Comparison of ENCODE assay signal across 9 cellular contexts in the genomic region with DNA sequence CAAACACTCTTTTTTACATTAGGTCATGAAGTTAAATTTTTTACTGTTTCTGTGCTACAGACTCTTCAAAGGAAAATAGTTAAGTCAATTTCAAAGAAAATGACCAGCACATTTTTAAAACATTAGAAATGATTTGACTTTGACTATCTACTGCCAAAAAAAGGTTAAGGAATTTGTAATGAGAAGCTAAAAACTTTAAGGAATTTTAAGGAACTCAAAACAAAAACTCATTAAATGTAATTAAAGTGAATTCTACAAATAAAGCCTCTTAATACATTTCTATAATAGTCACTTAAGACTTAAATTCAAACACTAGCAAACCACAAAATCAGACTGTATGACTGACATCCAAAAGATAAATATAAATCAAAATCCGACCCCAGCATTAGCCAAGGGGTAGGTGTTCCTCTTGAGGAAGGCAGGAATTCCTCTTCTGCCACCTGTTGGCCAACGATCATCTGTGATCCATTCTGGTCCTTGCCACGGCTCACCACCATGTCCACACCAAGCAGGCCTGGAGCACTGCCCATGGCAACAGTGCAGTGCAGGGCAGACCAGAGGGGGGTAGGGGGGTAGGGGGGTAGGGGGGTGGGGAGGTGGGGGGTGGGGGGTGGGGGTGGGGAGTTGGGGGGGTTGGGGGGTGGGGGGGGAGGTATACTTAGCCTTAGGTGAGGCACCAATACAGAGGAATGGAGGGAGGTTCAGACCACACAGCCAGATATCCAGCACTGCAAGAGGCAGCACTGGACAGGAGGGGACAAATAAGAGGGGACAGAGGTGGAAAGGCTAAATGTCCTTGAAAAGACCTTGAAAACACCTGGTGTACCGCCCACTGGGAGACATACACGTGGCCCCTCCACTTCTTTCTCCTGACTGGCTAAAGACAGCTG. TPM values are rescaled to one million over a fixed set of nuclear protein-coding genes. Genes with fewer than 3 reads are reported as not detected.
DNase-seq lines count a peak whose midpoint lies in the region; ATAC-seq and TF ChIP-seq lines count a peak whose summit lies in the region.
"Had no signal": no experiment of that assay in that cellular context is flagged by ENCODE, and none has a peak within 500 bp of the region (broad histone marks: within the 10 kb centered on the region; RNA-seq: fewer than 3 reads in every experiment).

No MANE protein-coding gene starts in this region.

- H3K36me3 ChIP-seq in skeletal muscle satellite cell (ENCODE audit: insufficient read depth, low read length), result peaks cover 8% of the 10 kb centered on the region

- no peaks in the 10 kb centered on the region for H3K4me1 Mint-ChIP-seq in endothelial cell (ENCODE audit: unreplicated experiment)

- H3K27me3 Mint-ChIP-seq in endothelial cell (ENCODE audit: unreplicated experiment), result no peaks in the 10 kb centered on the region

- no peak for TF ChIP-seq POLR2A in NB4 (IDR thresholded peaks at IDR 0.05; ENCODE audit: extremely low read depth, insufficient read length)

- H3K27me3 ChIP-seq in skeletal muscle satellite cell (ENCODE audit: control insufficient read depth, insufficient read depth, low read length), result no peaks in the 10 kb centered on the region

- TF ChIP-seq CTCF in NB4 (IDR thresholded peaks at IDR 0.05; ENCODE audit: low read depth, low read length) (no peak), endothelial cell (IDR thresholded peaks at IDR 0.05; ENCODE audit: unreplicated experiment) (no peak)

- H3K4me3 Mint-ChIP-seq in endothelial cell (ENCODE audit: unreplicated experiment), result no peak overlapping the region
- H3K4me3 Mint-ChIP-seq: T-helper 1 cell treated with Interleukin-12 subunit alpha and Interleukin-12 subunit beta and Interleukin-4 antibody, amounts not matched to agents 30 μg/mL and 1 μg/mL, for 36 hours had no signal

- H3K9me3 Mint-ChIP-seq in endothelial cell (ENCODE audit: unreplicated experiment), result no peaks in the 10 kb centered on the region
- H3K9me3 Mint-ChIP-seq: T-helper 1 cell treated with Interleukin-12 subunit alpha and Interleukin-12 subunit beta and Interleukin-4 antibody, amounts not matched to agents 30 μg/mL and 1 μg/mL, for 36 hours had no signal

- no peak overlapping the region for H3K4me3 ChIP-seq in NB4 (ENCODE audit: low read depth, low read length)
- peak overlapping the region; percentile 83 for H3K4me3 ChIP-seq in skeletal muscle satellite cell (ENCODE audit: low read length)

- H3K9me3 ChIP-seq in skeletal muscle satellite cell (replicated peaks; ENCODE audit: low read length), result no peaks in the 10 kb centered on the region

- H3K36me3 Mint-ChIP-seq in endothelial cell (ENCODE audit: low read depth, unreplicated experiment), result no peaks in the 10 kb centered on the region

- no peak overlapping the region for H3K9ac ChIP-seq in skeletal muscle satellite cell (ENCODE audit: low read depth, low read length)

- H3K4me2 ChIP-seq in skeletal muscle satellite cell (ENCODE audit: low read length), result peak overlapping the region; percentile 80

- DNase-seq in NCI-H82 (lab: John Stamatoyannopoulos, UW), result peak; percentile 46
- no peak for DNase-seq in NCI-H82 treated with DMSO at 0.1 percent for 48 hours (lab: John Stamatoyannopoulos, UW; ENCODE audit: unreplicated experiment)
- DNase-seq in NB4 (ENCODE audit: low read depth), result peak; percentile 28
- peak; percentile 7 for DNase-seq in endothelial cell (ENCODE audit: low spot score)

- no peak overlapping the region for H3K27ac Mint-ChIP-seq in endothelial cell (ENCODE audit: unreplicated experiment)
- H3K27ac Mint-ChIP-seq: T-helper 1 cell treated with Interleukin-12 subunit alpha and Interleukin-12 subunit beta and Interleukin-4 antibody, amounts not matched to agents 30 μg/mL and 1 μg/mL, for 36 hours had no signal

- H3K4me1 ChIP-seq in skeletal muscle satellite cell (ENCODE audit: control insufficient read depth, insufficient read depth, low read length), result peaks cover 8% of the 10 kb centered on the region

- ATAC-seq in GM18498 (IDR thresholded peaks at IDR 0.05; ENCODE audit: unreplicated experiment), result no peak
- no peak for ATAC-seq in HG03457 (IDR thresholded peaks at IDR 0.05; ENCODE audit: unreplicated experiment)
- no peak for ATAC-seq in GM21723 (IDR thresholded peaks at IDR 0.05; ENCODE audit: unreplicated experiment)

RNA-seq across cellular contexts. Expression of a gene that starts 2.1 kb away (rescaled TPM):
- not detected for total RNA-seq in endothelial cell (ENCODE audit: unreplicated experiment)
- under 0.01 and 58.8 TPM in 2 replicates for total RNA-seq in skeletal muscle satellite cell (2012; rRNA removed)
